In the genomic region with DNA sequence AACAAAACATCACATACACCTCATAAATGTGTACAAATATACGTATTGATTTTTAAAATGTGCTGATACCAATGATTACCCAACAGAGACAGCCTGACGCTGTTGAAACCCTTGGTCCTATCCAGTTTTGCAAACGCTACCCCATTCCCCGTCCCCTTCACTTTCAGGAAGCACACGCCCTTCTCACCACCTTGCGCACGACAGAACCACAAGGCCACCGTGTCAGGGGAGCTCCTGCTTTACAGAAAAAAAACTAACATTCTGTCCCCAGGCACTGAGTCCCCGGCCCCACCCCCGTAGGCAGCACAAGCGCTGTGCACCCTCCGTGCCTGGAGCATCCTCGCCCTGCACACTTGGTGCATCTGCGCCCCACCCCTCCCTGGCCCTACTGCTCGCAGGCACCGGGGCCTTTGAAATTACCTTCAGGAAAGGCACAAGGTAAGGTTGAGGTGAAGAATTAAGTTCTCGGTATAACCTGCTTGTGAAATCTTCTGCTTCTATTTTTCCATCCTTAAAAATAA, we compare ENCODE assay signal across 27 cellular contexts.
"Had no signal": no experiment of that assay in that cellular context is flagged by ENCODE, and none has a peak within 500 bp of the region (broad histone marks: within the 10 kb centered on the region; RNA-seq: fewer than 3 reads in every experiment).

No MANE protein-coding gene starts in this region.

- H3K4me1 ChIP-seq: colonic mucosa, lower lobe of right lung had no signal

- H3K27me3 ChIP-seq: colonic mucosa, esophagus squamous epithelium, gastrocnemius medialis, heart right ventricle had no signal

- FAIRE-seq: endometrium, kidney had no signal

- H3K27ac Mint-ChIP-seq: dendritic cell treated with granulocyte-macrophage colony-stimulating factor and Interleukin-4, amounts not matched to agents 40 ng/mL and 50 ng/mL, for 4 days; mesothelial cell of epicardium had no signal

- ATAC-seq: esophagus mucosa, gastrocnemius medialis, heart right ventricle, left colon, left lobe of liver, lower lobe of right lung, mucosa of descending colon had no signal

- H3K9me3 ChIP-seq: colonic mucosa, esophagus squamous epithelium, gastrocnemius medialis, heart right ventricle, left ventricle myocardium inferior, lower lobe of right lung, mucosa of descending colon had no signal

- H3K4me3 Mint-ChIP-seq: dendritic cell treated with granulocyte-macrophage colony-stimulating factor and Interleukin-4, amounts not matched to agents 40 ng/mL and 50 ng/mL, for 4 days; mesothelial cell of epicardium had no signal

- H3K4me3 ChIP-seq: colonic mucosa, esophagus squamous epithelium, gastrocnemius medialis, heart right ventricle, left ventricle myocardium inferior, lower lobe of right lung, mucosa of descending colon had no signal

- H3K9me3 Mint-ChIP-seq: dendritic cell treated with granulocyte-macrophage colony-stimulating factor and Interleukin-4, amounts not matched to agents 40 ng/mL and 50 ng/mL, for 4 days had no signal

- DNase-seq: cerebellar nuclear complex; colonic mucosa; cortex of kidney; effector CD8-positive, alpha-beta T cell; erythroblast; esophagus squamous epithelium; foreskin fibroblast; foreskin melanocyte; gastrocnemius medialis; glutamatergic neuron; head of caudate nucleus; heart right ventricle; hippocampal formation; islet precursor cell; kidney; kidney glomerular epithelial cell; left colon; left ventricle myocardium inferior; lower lobe of right lung; mesenchymal stem cell; mucosa of descending colon had no signal

- H3K27me3 Mint-ChIP-seq: dendritic cell treated with granulocyte-macrophage colony-stimulating factor and Interleukin-4, amounts not matched to agents 40 ng/mL and 50 ng/mL, for 4 days had no signal

- H3K4me1 Mint-ChIP-seq: mesothelial cell of epicardium had no signal

- H3K27ac ChIP-seq: colonic mucosa, epithelial cell of prostate, esophagus squamous epithelium, gastrocnemius medialis, heart right ventricle, left ventricle myocardium inferior, lower lobe of right lung had no signal
